Comparison of ENCODE assay signal across 13 cellular contexts in genomic region chr6:108699290-108700041, GRCh38.
A peak's percentile ranks its signal among the peaks of the same experiment; 100 is the strongest.
DNase-seq lines count a peak whose midpoint lies in the region; ATAC-seq, FAIRE-seq and TF ChIP-seq lines count a peak whose summit lies in the region.
"Had no signal": no experiment of that assay in that cellular context is flagged by ENCODE, and none has a peak within 500 bp of the region (broad histone marks: within the 10 kb centered on the region; RNA-seq: fewer than 3 reads in every experiment).

No MANE protein-coding gene starts in this region.

- H2AFZ ChIP-seq in H1 (ENCODE audit: low read length) (no peak overlapping the region), MM.1S (ENCODE audit: low read length) (no peak overlapping the region)

- H2BK5ac ChIP-seq in H1 (ENCODE audit: low read depth, low read length), result peak overlapping the region; percentile 36; the same call in 1 of the 2 replicates

- no peak overlapping the region; the same call in 1 of the 2 replicates for H2BK20ac ChIP-seq in H1 (ENCODE audit: low read length)

- H3K9me3 ChIP-seq in H1 (ENCODE audit: insufficient read depth in 2 of 2, low read depth in 1 of 2, low read length in 1 of 2), result peaks cover 6 to 10% of the 10 kb centered on the region in 2 experiments; a peak in 3 of 4 replicates
- H3K9me3 ChIP-seq in MM.1S (replicated peaks; ENCODE audit: insufficient read depth, low read length), result no peaks in the 10 kb centered on the region
- H3K9me3 ChIP-seq: ovary had no signal

- peaks cover 19% of the 10 kb centered on the region; the same call in 1 of the 2 replicates for H3F3A ChIP-seq in MM.1S (ENCODE audit: insufficient read depth, low read length)

- H3K27me3 Mint-ChIP-seq in nephron (ENCODE audit: low read depth), result no peaks in the 10 kb centered on the region
- H3K27me3 Mint-ChIP-seq: activated naive CD8-positive, alpha-beta T cell treated with anti-CD3 and anti-CD28 coated beads, Interleukin-2, amount 50 U/mL, for 24 hours; stimulated activated memory B cell treated with anti-CD40 and anti-IgM and Interleukin-4, amounts not matched to agents 10 μg/mL and 1 μg/mL and 100 μg/mL, for 72 hours had no signal

- ATAC-seq in HG02642 (IDR thresholded peaks at IDR 0.05; ENCODE audit: poor library complexity, unreplicated experiment), result no peak
- ATAC-seq: activated naive CD8-positive, alpha-beta T cell treated with anti-CD3 and anti-CD28 coated beads, Interleukin-2, amount 50 U/mL, for 24 hours; stimulated activated memory B cell treated with anti-CD40 and anti-IgM and Interleukin-4, amounts not matched to agents 10 μg/mL and 1 μg/mL and 100 μg/mL, for 72 hours had no signal

- no peak overlapping the region for H3K14ac ChIP-seq in H1 (ENCODE audit: insufficient read length)

- peaks cover 36% of the 10 kb centered on the region for H3K4me1 Mint-ChIP-seq in nephron
- H3K4me1 Mint-ChIP-seq: activated naive CD8-positive, alpha-beta T cell treated with anti-CD3 and anti-CD28 coated beads, Interleukin-2, amount 50 U/mL, for 24 hours; stimulated activated memory B cell treated with anti-CD40 and anti-IgM and Interleukin-4, amounts not matched to agents 10 μg/mL and 1 μg/mL and 100 μg/mL, for 72 hours had no signal

- H3K79me2 ChIP-seq in H1 (ENCODE audit: control insufficient read depth in 1 of 2, insufficient read depth in 2 of 2, low read length in 2 of 2) (no peaks in the 10 kb centered on the region), MM.1S (ENCODE audit: low read length) (peaks cover 7% of the 10 kb centered on the region; the same call in 1 of the 2 replicates)

- H3K9me3 Mint-ChIP-seq in nephron, result peaks cover 25% of the 10 kb centered on the region

- peak overlapping the region; percentile 92 to 96 (median 93) for H3K27ac Mint-ChIP-seq in nephron
- H3K27ac Mint-ChIP-seq: activated naive CD8-positive, alpha-beta T cell treated with anti-CD3 and anti-CD28 coated beads, Interleukin-2, amount 50 U/mL, for 24 hours; stimulated activated memory B cell treated with anti-CD40 and anti-IgM and Interleukin-4, amounts not matched to agents 10 μg/mL and 1 μg/mL and 100 μg/mL, for 72 hours had no signal

- no peak overlapping the region for H2BK12ac ChIP-seq in H1 (ENCODE audit: low read depth, low read length)

- H3K27me3 ChIP-seq in H1 (replicated peaks in 1 of 4; ENCODE audit: control insufficient read depth in 3 of 4, extremely low read depth in 1 of 4, insufficient read depth in 3 of 4, low read length in 3 of 4), result no peaks in the 10 kb centered on the region
- H3K27me3 ChIP-seq in MM.1S (replicated peaks; ENCODE audit: insufficient read depth, low read length), result no peaks in the 10 kb centered on the region
- H3K27me3 ChIP-seq: gastroesophageal sphincter, ovary had no signal

- TF ChIP-seq RAD21 in H1 (IDR thresholded peaks at IDR 0.05 in 1 of 2, conservative IDR thresholded peaks at IDR 0.05 in 1 of 2; ENCODE audit: low read depth in 2 of 2, low read length in 2 of 2), result no peak

- H3K79me1 ChIP-seq in H1 (ENCODE audit: low read depth, low read length), result no peaks in the 10 kb centered on the region

- H2BK15ac ChIP-seq in H1 (ENCODE audit: low read length), result no peak overlapping the region

- H3K23ac ChIP-seq in H1 (ENCODE audit: insufficient read length), result no peak overlapping the region

- H3K36me3 ChIP-seq in H1 (ENCODE audit: control insufficient read depth in 2 of 4, insufficient read depth in 4 of 4, low read length in 3 of 4), result 0 out of 8 replicates have a peak, but pooled peaks cover 0 to 4% (median 0%) of the 10 kb centered on the region in 4 experiments
- H3K36me3 ChIP-seq in MM.1S (replicated peaks; ENCODE audit: insufficient read depth, low read length), result no peaks in the 10 kb centered on the region
- H3K36me3 ChIP-seq: ovary had no signal

- H3K18ac ChIP-seq in H1 (ENCODE audit: extremely low read depth, low read length), result no peak overlapping the region; the same call in 1 of the 2 replicates

- no peaks in the 10 kb centered on the region for H4K20me1 ChIP-seq in H1 (replicated peaks in 1 of 2; ENCODE audit: control insufficient read depth in 1 of 2, insufficient read depth in 2 of 2, low read length in 2 of 2)
- H4K20me1 ChIP-seq in MM.1S (ENCODE audit: insufficient read depth, low read length), result no peaks in the 10 kb centered on the region

- TF ChIP-seq EP300 in H1 (IDR thresholded peaks at IDR 0.05; ENCODE audit: borderline replicate concordance in 1 of 2, low read depth in 2 of 2, low read length in 2 of 2), result no peak

- CTCF ChIA-PET in H1 (lab: Charles Lee; ENCODE audit: partially characterized antibody), result interaction anchor here (1.3 kb wide), 1 partner anchor 32 kb away, joined by 3 read pairs; no protein-coding TSS in a partner anchor

- peak overlapping the region; percentile 12 for H4K91ac ChIP-seq in H1 (replicated peaks; ENCODE audit: insufficient read length, low read length)

- H3K27ac ChIP-seq in H1 (ENCODE audit: low read depth, low read length), result no peak overlapping the region
- H3K27ac ChIP-seq in MM.1S (ENCODE audit: low read length), result no peak overlapping the region
- H3K27ac ChIP-seq: ovary had no signal

- DNase-seq in ELF-1 (ENCODE audit: low read depth, low spot score), result peak; percentile 34
- DNase-seq in NCI-H2227 (lab: John Stamatoyannopoulos, UW; ENCODE audit: unreplicated experiment), result peak; percentile 89
- DNase-seq in H1 (ENCODE audit: low read depth in 1 of 2, low spot score in 2 of 2), result no peak
- no peak for DNase-seq in dermis blood vessel endothelial cell
- no peak for DNase-seq in activated CD8-positive, alpha-beta memory T cell treated with anti-CD3 and anti-CD28 coated beads, Interleukin-2, amount 50 U/mL, for 4 hours
- no peak for DNase-seq in MM.1S
- DNase-seq: activated naive CD8-positive, alpha-beta T cell treated with anti-CD3 and anti-CD28 coated beads, Interleukin-2, amount 50 U/mL, for 24 hours; ovary; stimulated activated CD4-positive, alpha-beta T cell treated with anti-CD3 and anti-CD28 coated beads, Interleukin-2, amount 100 ng/mL, for 24 hours had no signal

- no peak overlapping the region for H3K4ac ChIP-seq in H1 (replicated peaks; ENCODE audit: insufficient read length, low read depth, low read length)

- H4K8ac ChIP-seq in H1 (ENCODE audit: extremely low read depth, insufficient read depth, low read length), result no peak overlapping the region

- TF ChIP-seq POLR2A in H1 (IDR thresholded peaks at IDR 0.05; ENCODE audit: control extremely low read depth in 1 of 2, low read depth in 2 of 2, low read length in 2 of 2), result no peak

- H3K9me2 ChIP-seq in MM.1S (replicated peaks; ENCODE audit: insufficient read depth, low read length), result no peaks in the 10 kb centered on the region

- no peak overlapping the region for H3K9ac ChIP-seq in H1 (replicated peaks in 1 of 4; ENCODE audit: extremely low read depth in 1 of 4, low read depth in 3 of 4, low read length in 3 of 4)
- no peak overlapping the region for H3K9ac ChIP-seq in MM.1S (ENCODE audit: low read length)

- no peaks in the 10 kb centered on the region; the same call in 1 of the 2 replicates for H3K23me2 ChIP-seq in H1 (ENCODE audit: low read depth, low read length)

- H3K4me1 ChIP-seq in H1 (replicated peaks in 1 of 4; ENCODE audit: control insufficient read depth in 3 of 4, insufficient read depth in 4 of 4, low read length in 3 of 4) (peaks cover 0 to 8% (median 4%) of the 10 kb centered on the region in 4 experiments; a peak in 4 of 7 replicates), MM.1S (ENCODE audit: low read length) (peaks cover 17% of the 10 kb centered on the region)
- H3K4me1 ChIP-seq: gastroesophageal sphincter had no signal

- H3K36me3 Mint-ChIP-seq in nephron (ENCODE audit: low read depth), result peaks cover 30% of the 10 kb centered on the region

- FAIRE-seq in H1 (lab: Jason Lieb, UNC), result no peak

- no peak overlapping the region for H4K5ac ChIP-seq in H1 (ENCODE audit: insufficient read length, low read depth, low read length)

- H3K4me3 ChIP-seq in H1 (ENCODE audit: extremely low read depth in 1 of 4, insufficient read depth in 2 of 4, low read depth in 3 of 4, low read length in 4 of 4), result no peak overlapping the region
- no peak overlapping the region for H3K4me3 ChIP-seq in MM.1S (ENCODE audit: low read length)
- H3K4me3 ChIP-seq: gastroesophageal sphincter, ovary had no signal

- 0 out of 2 replicates have a peak overlapping the region, but pooled peaks have one; percentile 71 for H2AK5ac ChIP-seq in H1 (ENCODE audit: low read depth, low read length)

- no peak overlapping the region for H2BK120ac ChIP-seq in H1 (replicated peaks; ENCODE audit: low read depth, low read length)

- H3K56ac ChIP-seq in H1 (replicated peaks; ENCODE audit: insufficient read length, low read depth, low read length), result no peak overlapping the region

- TF ChIP-seq CTCF in H1 (IDR thresholded peaks at IDR 0.05; ENCODE audit: control extremely low read depth in 1 of 3, insufficient read depth in 1 of 3, low read depth in 1 of 3, low read length in 3 of 3), result no peak
- no peak for TF ChIP-seq CTCF in nephron (IDR thresholded peaks at IDR 0.05; ENCODE audit: unreplicated experiment in 3 of 3)
- TF ChIP-seq CTCF in MM.1S (IDR thresholded peaks at IDR 0.05; ENCODE audit: low read length), result no peak

- 82% methylated on average over 16 of the region's 17 CpGs; no CpG with 5 or more reads in 1 of the 2 experiments for WGBS in H1 (ENCODE audit: extremely low coverage in 1 of 2, insufficient coverage in 1 of 2, insufficient read length in 1 of 2, insufficient replicate concordance in 2 of 2, low coverage in 1 of 2, low lambda C conversion rate in 2 of 2, missing lambda C conversion rate in 1 of 2), 2 experiments

- POLR2A ChIA-PET in H1 (lab: Charles Lee; ENCODE audit: partially characterized antibody), result interaction anchor here (0.9 to 1.1 kb wide), 3 partner anchors 9 to 32 kb away, joined by 3 to 4 read pairs (median 3); no protein-coding TSS in a partner anchor

- H3K4me2 ChIP-seq in H1 (ENCODE audit: insufficient read depth in 1 of 2, low read depth in 2 of 2, low read length in 2 of 2) (0 out of 4 replicates have a peak overlapping the region, but pooled peaks of 1 of the 2 experiments have one; percentile 18), MM.1S (ENCODE audit: low read depth, low read length) (no peak overlapping the region)

- peak overlapping the region in 2 of 3 experiments; percentile 12 to 20 for H3K4me3 Mint-ChIP-seq in nephron
- H3K4me3 Mint-ChIP-seq: activated naive CD8-positive, alpha-beta T cell treated with anti-CD3 and anti-CD28 coated beads, Interleukin-2, amount 50 U/mL, for 24 hours; stimulated activated memory B cell treated with anti-CD40 and anti-IgM and Interleukin-4, amounts not matched to agents 10 μg/mL and 1 μg/mL and 100 μg/mL, for 72 hours had no signal

TF ChIP-seq in H1, 55 proteins besides CTCF, POLR2A, EP300 and RAD21 (continues in another document):
- TF ChIP-seq CTBP2 (IDR thresholded peaks at IDR 0.05; ENCODE audit: borderline replicate concordance, insufficient read depth, insufficient read length, low read length) (no peak), E2F6 (IDR thresholded peaks at IDR 0.05) (peak; percentile 91)

Comparison
In these comparisons a context has a peak if more than half of its experiments do, and no peak if none do; other contexts are left out.
1. DNase-seq: peak in ELF-1 (single experiment) and NCI-H2227 (single experiment); none in H1 (0 of 2), dermis blood vessel endothelial cell (single experiment), activated CD8-positive, alpha-beta memory T cell treated with anti-CD3 and anti-CD28 coated beads, Interleukin-2, amount 50 U/mL, for 4 hours (single experiment) and MM.1S (single experiment).